ENCODE assay signal across 9 cellular contexts in genomic region chr7:128783143-128783799, GRCh38. TPM values are rescaled to one million over a fixed set of nuclear protein-coding genes. Genes with fewer than 3 reads are reported as not detected.
A peak's percentile ranks its signal among the peaks of the same experiment; 100 is the strongest.
DNase-seq lines count a peak whose midpoint lies in the region; ATAC-seq, FAIRE-seq and TF ChIP-seq lines count a peak whose summit lies in the region.
"Had no signal": no experiment of that assay in that cellular context is flagged by ENCODE, and none has a peak within 500 bp of the region (broad histone marks: within the 10 kb centered on the region; RNA-seq: fewer than 3 reads in every experiment).

No MANE protein-coding gene starts in this region.

- no peak overlapping the region for H3K27ac ChIP-seq in SK-N-MC
- H3K27ac ChIP-seq in psoas muscle: no peak overlapping the region

- no peak for TF ChIP-seq POLR2A in H54 (IDR thresholded peaks at IDR 0.05; ENCODE audit: low read depth, low read length)

- intact Hi-C loops in Right ventricle myocardium superior (cut with DNase I) (no loop called here), psoas muscle (cut with DNase I) (no loop called here)
- intact Hi-C loops in activated naive CD4-positive, alpha-beta T cell treated with anti-CD3 and anti-CD28 coated beads for 36 hours (cut with micrococcal nuclease): no loop called here

- H3K36me3 Mint-ChIP-seq in activated naive CD4-positive, alpha-beta T cell treated with anti-CD3 and anti-CD28 coated beads for 36 hours (ENCODE audit: low read depth): no peaks in the 10 kb centered on the region

- no peak overlapping the region for H3K27ac Mint-ChIP-seq in activated naive CD4-positive, alpha-beta T cell treated with anti-CD3 and anti-CD28 coated beads for 36 hours

- ATAC-seq in Right ventricle myocardium superior (ENCODE audit: poor library complexity) (peak; percentile 97), psoas muscle (peak; percentile 29 to 84 (median 72)), GM19023 (IDR thresholded peaks at IDR 0.05; ENCODE audit: unreplicated experiment) (no peak), HG02970 (IDR thresholded peaks at IDR 0.05; ENCODE audit: low FRiP score, unreplicated experiment) (no peak), GM21367 (IDR thresholded peaks at IDR 0.05; ENCODE audit: unreplicated experiment) (no peak)

- no peak overlapping the region for H3K4me3 Mint-ChIP-seq in activated naive CD4-positive, alpha-beta T cell treated with anti-CD3 and anti-CD28 coated beads for 36 hours

- TF ChIP-seq CTCF in psoas muscle (IDR thresholded peaks at IDR 0.05): no peak

- H3K4me1 ChIP-seq in psoas muscle: no peaks in the 10 kb centered on the region

- H3K4me3 ChIP-seq in SK-N-MC (no peak overlapping the region), psoas muscle (no peak overlapping the region)

- no peaks in the 10 kb centered on the region for H3K36me3 ChIP-seq in SK-N-MC (ENCODE audit: insufficient read depth, low read length)
- H3K36me3 ChIP-seq in psoas muscle (ENCODE audit: insufficient read depth in 1 of 2, low read depth in 1 of 2): no peaks in the 10 kb centered on the region

- CTCF ChIA-PET in activated naive CD4-positive, alpha-beta T cell treated with anti-CD3 and anti-CD28 coated beads for 36 hours (lab: Charles Lee): interaction anchor here (1.0 kb wide), 1 partner anchor 113 kb away, joined by 3 read pairs; no protein-coding TSS in a partner anchor

- H3K9ac ChIP-seq in SK-N-MC (ENCODE audit: insufficient read length): no peak overlapping the region

- H3K27me3 Mint-ChIP-seq in activated naive CD4-positive, alpha-beta T cell treated with anti-CD3 and anti-CD28 coated beads for 36 hours (ENCODE audit: low read depth): no peaks in the 10 kb centered on the region

- no peaks in the 10 kb centered on the region for H3K27me3 ChIP-seq in psoas muscle (ENCODE audit: insufficient read depth in 3 of 3, low read length in 2 of 3)

- FAIRE-seq in H54 (lab: Jason Lieb, UNC): no peak

- H3K4me1 Mint-ChIP-seq in activated naive CD4-positive, alpha-beta T cell treated with anti-CD3 and anti-CD28 coated beads for 36 hours (ENCODE audit: low read depth): peaks cover 2% of the 10 kb centered on the region

- 28 to 43% (median 30%) methylated on average over 15 of the region's 15 CpGs for WGBS in psoas muscle, 3 donors

- DNase-seq in H54 (ENCODE audit: insufficient read length, low spot score) (peak; percentile 79), SK-N-MC (ENCODE audit: low read depth, low spot score) (peak; percentile 12), Right ventricle myocardium superior (peak; percentile 92), psoas muscle (peak; percentile 77 to 88)
- no peak for DNase-seq in activated naive CD4-positive, alpha-beta T cell treated with anti-CD3 and anti-CD28 coated beads for 36 hours

- peaks cover 2% of the 10 kb centered on the region for H3K9me3 Mint-ChIP-seq in activated naive CD4-positive, alpha-beta T cell treated with anti-CD3 and anti-CD28 coated beads for 36 hours

- H3K9me3 ChIP-seq in SK-N-MC (ENCODE audit: low read depth, low read length) (no peaks in the 10 kb centered on the region), psoas muscle (no peaks in the 10 kb centered on the region)

RNA-seq across cellular contexts. Expression of gene OPN1SW, which starts 7.7 kb away (rescaled TPM):
- not detected for total RNA-seq in Right ventricle myocardium superior
- total RNA-seq in psoas muscle: not detected
- polyA plus RNA-seq in psoas muscle: under 1 TPM in 1 of 3 donors, not detected in 2; 0.10 TPM
- total RNA-seq in activated naive CD4-positive, alpha-beta T cell treated with anti-CD3 and anti-CD28 coated beads for 36 hours: not detected
- total RNA-seq: mononuclear cell had no signal

RNA-seq across cellular contexts. Expression of gene CCDC136, which starts 8.5 kb away (rescaled TPM):
- total RNA-seq in Right ventricle myocardium superior (5.2 TPM), psoas muscle (10 to 100 TPM in 2 of 4 donors, 1 to 10 TPM in 2; 3.9 to 15.7 (median 11.7) TPM)
- polyA plus RNA-seq in psoas muscle: 10 to 100 TPM; 13.4 to 24.5 (median 15.5) TPM
- 1 to 10 TPM; 4.2 to 5.9 TPM for total RNA-seq in activated naive CD4-positive, alpha-beta T cell treated with anti-CD3 and anti-CD28 coated beads for 36 hours

RNA-seq across cellular contexts. Expression of gene CALU, which starts 44.1 kb away (rescaled TPM):
- total RNA-seq in Right ventricle myocardium superior (165 TPM), psoas muscle (100 to 1,000 TPM in 1 of 4 donors, 10 to 100 TPM in 3; 52.0 to 236 (median 80.9) TPM)
- 100 to 1,000 TPM in 2 of 3 donors, 10 to 100 TPM in 1; 84.6 to 215 (median 141) TPM for polyA plus RNA-seq in psoas muscle
- 10 to 100 TPM; 33.0 to 35.4 TPM for total RNA-seq in activated naive CD4-positive, alpha-beta T cell treated with anti-CD3 and anti-CD28 coated beads for 36 hours

RNA-seq across cellular contexts. Expression of gene FLNC, which starts 46.9 kb away (rescaled TPM):
- total RNA-seq in Right ventricle myocardium superior (601 TPM), psoas muscle (1,000 to 10,000 TPM; 2,884 to 6,311 (median 4,401) TPM)
- polyA plus RNA-seq in psoas muscle: 1,000 to 10,000 TPM; 1,080 to 4,011 (median 1,658) TPM
- total RNA-seq in activated naive CD4-positive, alpha-beta T cell treated with anti-CD3 and anti-CD28 coated beads for 36 hours: under 1 TPM; 0.02 to 0.05 TPM

Comparison
In these comparisons a context has a peak if more than half of its experiments do, and no peak if none do; other contexts are left out.
1. ATAC-seq: peak in Right ventricle myocardium superior (single experiment) and psoas muscle (4 of 4); none in GM19023 (single experiment), HG02970 (single experiment) and GM21367 (single experiment).